21 cellular contexts compared by ENCODE assay signal in the genomic region with DNA sequence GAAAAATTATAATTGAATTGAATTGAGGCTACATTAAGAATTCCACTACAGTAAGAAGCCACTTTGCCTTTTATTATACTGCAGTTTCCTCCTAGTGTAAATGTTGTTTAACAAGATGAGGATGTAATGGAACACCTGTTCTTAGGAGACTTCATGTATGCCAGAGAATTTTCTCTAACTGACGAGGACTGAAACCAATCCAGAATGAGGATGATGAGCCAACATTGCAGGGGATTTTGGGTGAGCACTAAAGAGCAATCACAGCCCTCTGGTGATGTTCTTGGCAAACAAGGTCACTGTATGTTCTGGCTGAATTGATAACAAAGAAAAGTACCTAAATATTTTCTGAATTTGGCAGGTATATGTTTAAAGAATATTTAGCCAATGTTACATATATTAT.
"Had no signal": no experiment of that assay in that cellular context is flagged by ENCODE, and none has a peak within 500 bp of the region (broad histone marks: within the 10 kb centered on the region; RNA-seq: fewer than 3 reads in every experiment).

No MANE protein-coding gene starts in this region.

- DNase-seq: dermis blood vessel endothelial cell; effector memory CD4-positive, alpha-beta T cell; foreskin keratinocyte; heart left ventricle; kidney; mucosa of descending colon; naive B cell; pancreas; retina; right lobe of liver; small intestine; stimulated activated CD4-positive, alpha-beta T cell treated with anti-CD3 and anti-CD28 coated beads, Interleukin-15, amount 100 ng/mL, for 24 hours; stimulated activated CD4-positive, alpha-beta T cell treated with anti-CD3 and anti-CD28 coated beads, Interleukin-2, amount 100 ng/mL, for 48 hours; stimulated activated naive B cell treated with anti-CD40 and anti-IgM and Interleukin-4, amounts not matched to agents 10 μg/mL and 1 μg/mL and 100 μg/mL, for 72 hours; upper lobe of left lung had no signal

- H3K27ac ChIP-seq: esophagus muscularis mucosa, foreskin keratinocyte, gastroesophageal sphincter, heart left ventricle, hepatocyte, neutrophil, pancreas, right lobe of liver, thoracic aorta, tibial nerve, upper lobe of left lung had no signal
